In the genomic region with DNA sequence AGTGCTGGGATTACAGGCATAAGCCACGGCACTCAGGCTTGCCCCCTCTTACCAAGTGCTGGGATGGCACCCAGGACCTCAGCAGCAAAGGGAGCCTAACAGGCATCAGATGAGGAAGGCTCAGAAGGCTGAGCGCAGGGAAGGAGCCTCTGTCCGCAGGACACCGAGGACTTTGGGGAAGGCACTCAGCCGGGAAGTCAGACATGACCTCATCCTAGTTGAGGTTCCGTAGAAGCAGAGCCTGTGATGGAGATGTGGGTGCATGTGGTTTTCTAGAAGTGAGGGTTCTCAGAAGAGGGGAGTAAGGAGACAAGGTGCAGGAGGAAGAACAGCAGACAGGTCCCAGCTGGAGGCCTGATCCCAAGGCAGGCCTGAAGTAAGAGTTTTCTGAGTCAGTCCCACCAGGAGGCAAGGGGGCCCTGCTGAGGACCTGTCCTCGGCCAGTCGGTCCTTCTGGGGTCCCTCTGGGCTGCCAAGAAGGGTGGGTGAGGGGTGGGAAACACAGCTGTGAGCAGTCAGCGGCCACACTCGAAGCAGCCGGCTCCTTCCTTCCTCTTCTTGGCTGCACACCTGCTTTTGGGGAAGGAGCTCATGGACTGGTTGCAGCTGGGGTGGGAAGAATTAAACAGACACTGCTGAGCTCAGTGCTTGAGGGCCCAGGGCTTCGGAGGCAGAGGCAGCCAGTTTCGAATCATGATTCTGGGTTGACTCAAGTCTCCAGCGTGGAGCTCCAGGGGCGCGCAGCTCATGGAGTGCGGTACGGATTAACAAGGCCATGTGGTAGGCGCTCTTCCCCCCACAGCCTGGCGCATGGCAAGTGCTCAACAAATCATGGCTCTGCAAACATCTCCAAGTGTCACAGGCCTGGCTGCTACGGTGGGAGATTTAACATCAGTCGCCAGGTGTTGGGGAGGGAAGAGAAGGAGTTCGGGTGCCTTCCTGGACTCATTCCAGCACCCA, we compare ENCODE assay signal across 8 cellular contexts. TPM values are rescaled to one million over a fixed set of nuclear protein-coding genes. Genes with fewer than 3 reads are reported as not detected.
DNase-seq lines count a peak whose midpoint lies in the region; ATAC-seq, FAIRE-seq and TF ChIP-seq lines count a peak whose summit lies in the region.

No MANE protein-coding gene starts in this region.

- FAIRE-seq in GM12891 (lab: Jason Lieb, UNC): no peak

- TF ChIP-seq CTCF in NB4 (IDR thresholded peaks at IDR 0.05; ENCODE audit: low read depth, low read length) (no peak), astrocyte of the spinal cord (IDR thresholded peaks at IDR 0.05; ENCODE audit: low read depth, low read length) (no peak), mucosa of descending colon (IDR thresholded peaks at IDR 0.05) (no peak)

- H3K4me3 ChIP-seq in NB4 (ENCODE audit: low read depth, low read length) (no peak overlapping the region), astrocyte of the spinal cord (ENCODE audit: low read depth, low read length) (no peak overlapping the region), mucosa of descending colon (no peak overlapping the region)

- DNase-seq in Ammon's horn (ENCODE audit: low spot score) (peak; percentile 45), NB4 (ENCODE audit: low read depth) (peak; percentile 77), astrocyte of the spinal cord (ENCODE audit: low read depth, low spot score) (peak; percentile 49), mucosa of descending colon (no peak), OCI-M1 (lab: John Stamatoyannopoulos, UW) (no peak), GM12891 (ENCODE audit: insufficient read length, low spot score) (no peak), epidermal melanocyte (ENCODE audit: insufficient read length, low spot score) (no peak)
- no peak for DNase-seq in activated effector memory CD4-positive, alpha-beta T cell treated with Interleukin-2 at 50 U/mL for 16 hours

- intact Hi-C loops in mucosa of descending colon (cut with DNase I, micrococcal nuclease): no loop called here

- in situ Hi-C loops in astrocyte of the spinal cord (cut with HindIII; ENCODE audit: low sequenced_read_pairs): no loop called here

- H3K4me1 ChIP-seq in mucosa of descending colon (ENCODE audit: low read depth): no peaks in the 10 kb centered on the region

- TF ChIP-seq POLR2A in NB4 (IDR thresholded peaks at IDR 0.05; ENCODE audit: extremely low read depth, insufficient read length): no peak
- TF ChIP-seq POLR2A in GM12891 (IDR thresholded peaks at IDR 0.05; ENCODE audit: low read depth, low read length): no peak

- ATAC-seq in mucosa of descending colon: peak; percentile 51

- no peaks in the 10 kb centered on the region for H3K9me3 ChIP-seq in mucosa of descending colon

- no peaks in the 10 kb centered on the region for H3K36me3 ChIP-seq in mucosa of descending colon (ENCODE audit: low read depth)

TF ChIP-seq in GM12891, 5 proteins besides CTCF, POLR2A, EP300 and RAD21:
- no peak for TF ChIP-seq SPI1 (IDR thresholded peaks at IDR 0.05; ENCODE audit: low read depth, low read length)
- no peak for TF ChIP-seq POU2F2 (IDR thresholded peaks at IDR 0.05; ENCODE audit: low read depth, low read length)
- TF ChIP-seq TAF1 (IDR thresholded peaks at IDR 0.05; ENCODE audit: low read depth, low read length): no peak
- no peak for TF ChIP-seq PAX5 (IDR thresholded peaks at IDR 0.05; ENCODE audit: insufficient read depth, low read length, severe bottlenecking)

RNA-seq across cellular contexts. Expression of gene SNN, which starts 38.9 kb away (rescaled TPM):
- total RNA-seq in mucosa of descending colon: 10 to 100 TPM in 1 of 3 donors, 1 to 10 TPM in 2; 2.3 to 22.1 (median 4.2) TPM
- 38.7 TPM for polyA plus RNA-seq in GM12891 (2012; ENCODE audit: low read depth, missing spikeins)

RNA-seq across cellular contexts. Expression of gene LITAF, which starts 42.6 kb away (rescaled TPM):
- total RNA-seq in mucosa of descending colon: 100 to 1,000 TPM; 140 to 308 (median 246) TPM
- polyA plus RNA-seq in GM12891 (2012; ENCODE audit: low read depth, missing spikeins): 159 TPM

Comparison
In these comparisons a context has a peak if more than half of its experiments do, and no peak if none do; other contexts are left out.
1. DNase-seq: peak in Ammon's horn (single experiment), NB4 (single experiment) and astrocyte of the spinal cord (single experiment); none in mucosa of descending colon (0 of 3), activated effector memory CD4-positive, alpha-beta T cell treated with Interleukin-2 at 50 U/mL for 16 hours (single experiment), OCI-M1 (single experiment), GM12891 (single experiment) and epidermal melanocyte (single experiment).